Comparison of ENCODE assay signal across 20 cellular contexts in genomic region chr2:33373986-33374385, GRCh38.
DNase-seq lines count a peak whose midpoint lies in the region; ATAC-seq and TF ChIP-seq lines count a peak whose summit lies in the region.
"Had no signal": no experiment of that assay in that cellular context is flagged by ENCODE, and none has a peak within 500 bp of the region (broad histone marks: within the 10 kb centered on the region; RNA-seq: fewer than 3 reads in every experiment).

No MANE protein-coding gene starts in this region.

- H3K4me3 Mint-ChIP-seq in T-helper 17 cell, result no peak overlapping the region
- H3K4me3 Mint-ChIP-seq: activated naive CD4-positive, alpha-beta T cell treated with anti-CD3 and anti-CD28 coated beads for 36 hours; effector memory CD8-positive, alpha-beta T cell had no signal

- no TSS peak for BruUV-seq in PC-9 (replicated peaks; lab: Mats Ljungman, UMichigan)

- H3F3A ChIP-seq in PC-9 (ENCODE audit: insufficient read depth, low read depth), result no peaks in the 10 kb centered on the region

- no peaks in the 10 kb centered on the region for H3K36me3 Mint-ChIP-seq in T-helper 17 cell (ENCODE audit: low read depth)

- peak; percentile 80 for DNase-seq in EH (ENCODE audit: low read depth)
- DNase-seq in adipocyte (ENCODE audit: low read depth), result peak; percentile 76
- DNase-seq in fibroblast of villous mesenchyme (ENCODE audit: low read depth), result peak; percentile 85
- DNase-seq in gastrocnemius medialis, result peak; percentile 4 to 12
- no peak for DNase-seq in T-helper 17 cell
- DNase-seq in PC-9, result no peak
- DNase-seq in COLO829 (ENCODE audit: low spot score), result no peak
- DNase-seq: activated naive CD4-positive, alpha-beta T cell treated with anti-CD3 and anti-CD28 coated beads for 36 hours; activated T-cell treated with anti-CD3 and anti-CD28 coated beads for 4 hours; C1 segment of cervical spinal cord; caudate nucleus; DMS53; effector memory CD8-positive, alpha-beta T cell; glutamatergic neuron; NCI-H2029 treated with DMSO at 0.1 percent for 48 hours; NCI-H524; right lobe of liver; substantia nigra had no signal

- H3K4me2 ChIP-seq in PC-9, result no peak overlapping the region

- H3K27ac ChIP-seq in gastrocnemius medialis (no peak overlapping the region), PC-9 (no peak overlapping the region)
- H3K27ac ChIP-seq: right lobe of liver, SK-N-MC had no signal

- no peak overlapping the region for H3K9ac ChIP-seq in adipocyte (ENCODE audit: low read length)

- no peaks in the 10 kb centered on the region for H3K27me3 ChIP-seq in adipocyte (replicated peaks; ENCODE audit: control insufficient read depth, insufficient read depth, low read length)
- no peaks in the 10 kb centered on the region for H3K27me3 ChIP-seq in gastrocnemius medialis
- H3K27me3 ChIP-seq in PC-9 (ENCODE audit: insufficient read depth, low read depth), result no peaks in the 10 kb centered on the region
- H3K27me3 ChIP-seq: right lobe of liver had no signal

- no peak for TF ChIP-seq CTCF in fibroblast of villous mesenchyme (IDR thresholded peaks at IDR 0.05; ENCODE audit: insufficient read depth, low read depth, low read length)
- no peak for TF ChIP-seq CTCF in gastrocnemius medialis (IDR thresholded peaks at IDR 0.05 in 4 of 5, conservative IDR thresholded peaks at IDR 0.05 in 1 of 5)
- TF ChIP-seq CTCF in PC-9 (conservative IDR thresholded peaks at IDR 0.05), result no peak

- H3K79me2 ChIP-seq in PC-9 (ENCODE audit: low read depth), result no peaks in the 10 kb centered on the region

- no peak for TF ChIP-seq POLR2A in gastrocnemius medialis (IDR thresholded peaks at IDR 0.05)

- in situ Hi-C loops in gastrocnemius medialis (cut with MboI; ENCODE audit: low sequenced_read_pairs in 4 of 4), result loop anchor here in 3 of 4 donors (10.0 kb wide), 3 partner anchors 99 to 599 kb away; no protein-coding TSS in a partner anchor

- H2AFZ ChIP-seq in PC-9, result no peak overlapping the region

- H3K4me3 ChIP-seq in adipocyte (ENCODE audit: low read length) (no peak overlapping the region), fibroblast of villous mesenchyme (ENCODE audit: low read depth, low read length) (no peak overlapping the region), gastrocnemius medialis (no peak overlapping the region), PC-9 (no peak overlapping the region)
- H3K4me3 ChIP-seq: right lobe of liver, SK-N-MC had no signal

- peaks cover 38% of the 10 kb centered on the region for H3K4me1 ChIP-seq in adipocyte (ENCODE audit: control insufficient read depth, insufficient read depth, low read length)
- H3K4me1 ChIP-seq in gastrocnemius medialis, result no peaks in the 10 kb centered on the region
- no peaks in the 10 kb centered on the region for H3K4me1 ChIP-seq in PC-9 (replicated peaks; ENCODE audit: insufficient read depth)
- H3K4me1 ChIP-seq: right lobe of liver had no signal

- ATAC-seq in gastrocnemius medialis (peak; percentile 76 to 78), T-helper 17 cell (no peak), GM18861 (IDR thresholded peaks at IDR 0.05; ENCODE audit: unreplicated experiment) (no peak)
- ATAC-seq: effector memory CD8-positive, alpha-beta T cell; right lobe of liver had no signal

- H3K9me3 ChIP-seq in adipocyte (ENCODE audit: control insufficient read depth, low read length) (no peaks in the 10 kb centered on the region), gastrocnemius medialis (no peaks in the 10 kb centered on the region), T-helper 17 cell (ENCODE audit: control insufficient read depth, low read length, poor library complexity, severe bottlenecking) (no peaks in the 10 kb centered on the region), PC-9 (ENCODE audit: insufficient read depth, low read depth) (no peaks in the 10 kb centered on the region)
- H3K9me3 ChIP-seq: right lobe of liver had no signal

- no peaks in the 10 kb centered on the region for H3K4me1 Mint-ChIP-seq in T-helper 17 cell

- CTCF ChIA-PET in PC-9 (lab: Charles Lee), result no interaction called here

- POLR2A ChIA-PET in PC-9 (lab: Charles Lee; ENCODE audit: unreplicated experiment), result no interaction called here

- no peaks in the 10 kb centered on the region for H3K27me3 Mint-ChIP-seq in T-helper 17 cell
- H3K27me3 Mint-ChIP-seq: effector memory CD8-positive, alpha-beta T cell had no signal

- H4K20me1 ChIP-seq in PC-9 (ENCODE audit: insufficient read depth), result no peaks in the 10 kb centered on the region

- H3K36me3 ChIP-seq in adipocyte (ENCODE audit: control insufficient read depth, insufficient read depth, low read length, severe bottlenecking) (no peaks in the 10 kb centered on the region), gastrocnemius medialis (no peaks in the 10 kb centered on the region), PC-9 (ENCODE audit: low read depth) (no peaks in the 10 kb centered on the region)
- H3K36me3 ChIP-seq: right lobe of liver had no signal

- H3K27ac Mint-ChIP-seq in T-helper 17 cell, result no peak overlapping the region
- H3K27ac Mint-ChIP-seq: activated naive CD4-positive, alpha-beta T cell treated with anti-CD3 and anti-CD28 coated beads for 36 hours; effector memory CD8-positive, alpha-beta T cell had no signal

- H3K9me2 ChIP-seq in PC-9 (ENCODE audit: insufficient read depth), result no peaks in the 10 kb centered on the region

- intact Hi-C loops in gastrocnemius medialis (cut with DNase I; ENCODE audit: low total_unique reads), result loop anchor here (5.0 to 10.0 kb wide), 3 partner anchors 92 to 602 kb away; no protein-coding TSS in a partner anchor
- intact Hi-C loops in PC-9 (cut with micrococcal nuclease; ENCODE audit: unreplicated experiment), result loop anchor here (2.0 kb wide), 2 partner anchors 339 to 601 kb away; no protein-coding TSS in a partner anchor

Comparison
In these comparisons a context has a peak if more than half of its experiments do, and no peak if none do; other contexts are left out.
1. DNase-seq: peak in EH (single experiment), adipocyte (single experiment), fibroblast of villous mesenchyme (single experiment) and gastrocnemius medialis (2 of 2); none in T-helper 17 cell (0 of 3), PC-9 (0 of 2) and COLO829 (single experiment).
2. ATAC-seq: peak in gastrocnemius medialis (2 of 2); none in T-helper 17 cell (single experiment) and GM18861 (single experiment).